8 cellular contexts compared by ENCODE assay signal in the genomic region with DNA sequence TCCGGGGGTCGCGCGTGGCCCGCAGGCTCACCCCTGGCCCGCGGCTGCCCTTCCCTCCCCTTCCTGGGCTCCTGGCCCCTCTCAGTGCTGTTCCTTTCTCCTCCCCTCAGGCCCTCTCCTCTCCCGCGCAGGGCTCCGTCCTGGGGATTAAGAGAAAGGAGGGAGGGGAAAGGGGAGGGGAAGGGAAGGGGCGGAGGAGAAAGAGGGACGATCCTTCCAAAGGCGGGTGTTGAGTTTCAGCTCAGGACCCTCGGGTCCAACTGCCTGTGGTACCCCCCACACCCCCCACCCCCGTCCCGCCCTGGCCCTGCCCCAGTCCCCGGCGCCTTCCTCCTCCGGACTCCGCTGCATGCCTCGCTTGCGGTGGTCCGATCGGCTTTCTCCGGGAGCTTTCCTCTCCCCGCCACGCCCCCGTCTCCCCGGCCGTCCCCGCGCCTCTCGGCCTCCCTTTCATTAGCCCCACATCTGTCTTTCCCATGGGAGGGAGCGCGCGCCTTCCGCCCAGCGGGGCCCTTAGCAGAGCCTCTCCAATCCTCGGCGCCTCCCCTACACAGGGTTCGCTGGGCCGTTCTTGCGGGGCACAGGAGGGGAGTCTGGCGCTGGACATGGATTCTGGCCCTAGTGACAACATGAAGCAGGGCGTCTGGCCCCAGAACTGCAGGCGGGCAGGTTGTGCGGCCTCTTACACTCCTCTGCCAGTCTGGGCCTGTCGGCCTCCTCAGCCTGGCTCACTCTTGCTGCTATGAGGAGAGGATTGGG. TPM values are rescaled to one million over a fixed set of nuclear protein-coding genes. Genes with fewer than 3 reads are reported as not detected.
A peak's percentile ranks its signal among the peaks of the same experiment; 100 is the strongest.
DNase-seq lines count a peak whose midpoint lies in the region; ATAC-seq and TF ChIP-seq lines count a peak whose summit lies in the region.

No MANE protein-coding gene starts in this region.

- H3K27ac ChIP-seq in coronary artery (peak overlapping the region; percentile 90 to 99), substantia nigra (ENCODE audit: low read depth, low read length, poor library complexity, severe bottlenecking) (peak overlapping the region; percentile 100)

- ATAC-seq in left colon: peak; percentile 28

- H3K4me3 ChIP-seq in coronary artery: peak overlapping the region; percentile 85

- no peak for TF ChIP-seq CTCF in coronary artery (IDR thresholded peaks at IDR 0.05)

- intact Hi-C loops in left colon (cut with DNase I, micrococcal nuclease): no loop called here

- peak; percentile 68 for DNase-seq in NCI-H2107 (lab: John Stamatoyannopoulos, UW)
- peak; percentile 87 for DNase-seq in coronary artery (ENCODE audit: low spot score)
- peak; percentile 47 to 52 for DNase-seq in left colon
- peak in 48 of 49 donors; percentile 23 to 84 (median 73) for DNase-seq in substantia nigra (lab: John Stamatoyannopoulos, UW)
- DNase-seq in dermis blood vessel endothelial cell: no peak
- no peak for DNase-seq in NCI-H146 (lab: John Stamatoyannopoulos, UW)
- DNase-seq in SKM-1 treated with dmso at 0.1 percent for 144 hours (lab: John Stamatoyannopoulos, UW; ENCODE audit: unreplicated experiment): no peak
- DNase-seq in UCSD-AML1 (lab: John Stamatoyannopoulos, UW; ENCODE audit: unreplicated experiment): no peak

RNA-seq across cellular contexts. Expression of a gene that starts 1.4 kb away (rescaled TPM):
- total RNA-seq in left colon (1 to 10 TPM; 1.1 to 3.1 TPM), dermis blood vessel endothelial cell (0.17 TPM in 1 of 2 replicates, not detected in the other)

RNA-seq across cellular contexts. Expression of a gene that starts 6.3 kb away (rescaled TPM):
- total RNA-seq in left colon: not detected
- total RNA-seq in dermis blood vessel endothelial cell: not detected in 2 replicates

RNA-seq across cellular contexts. Expression of a gene that starts 10.5 kb away (rescaled TPM):
- total RNA-seq in left colon (1 to 10 TPM in 1 of 2 donors, not detected in 1; 1.6 TPM), dermis blood vessel endothelial cell (not detected in 2 replicates)

RNA-seq across cellular contexts. Expression of a gene that starts 13.7 kb away (rescaled TPM):
- total RNA-seq in left colon (1 to 10 TPM; 2.7 to 8.0 TPM), dermis blood vessel endothelial cell (0.84 and 3.7 TPM in 2 replicates)

RNA-seq across cellular contexts. Expression of a gene that starts 41.7 kb away (rescaled TPM):
- not detected for total RNA-seq in left colon
- total RNA-seq in dermis blood vessel endothelial cell: not detected in 2 replicates

Comparison
In these comparisons a context has a peak if more than half of its experiments do, and no peak if none do; other contexts are left out.
1. DNase-seq: peak in NCI-H2107 (single experiment), coronary artery (single experiment), left colon (2 of 2) and substantia nigra (48 of 49); none in dermis blood vessel endothelial cell (single experiment), NCI-H146 (single experiment), SKM-1 treated with dmso at 0.1 percent for 144 hours (single experiment) and UCSD-AML1 (single experiment).